31 cellular contexts compared by ENCODE assay signal in the genomic region with DNA sequence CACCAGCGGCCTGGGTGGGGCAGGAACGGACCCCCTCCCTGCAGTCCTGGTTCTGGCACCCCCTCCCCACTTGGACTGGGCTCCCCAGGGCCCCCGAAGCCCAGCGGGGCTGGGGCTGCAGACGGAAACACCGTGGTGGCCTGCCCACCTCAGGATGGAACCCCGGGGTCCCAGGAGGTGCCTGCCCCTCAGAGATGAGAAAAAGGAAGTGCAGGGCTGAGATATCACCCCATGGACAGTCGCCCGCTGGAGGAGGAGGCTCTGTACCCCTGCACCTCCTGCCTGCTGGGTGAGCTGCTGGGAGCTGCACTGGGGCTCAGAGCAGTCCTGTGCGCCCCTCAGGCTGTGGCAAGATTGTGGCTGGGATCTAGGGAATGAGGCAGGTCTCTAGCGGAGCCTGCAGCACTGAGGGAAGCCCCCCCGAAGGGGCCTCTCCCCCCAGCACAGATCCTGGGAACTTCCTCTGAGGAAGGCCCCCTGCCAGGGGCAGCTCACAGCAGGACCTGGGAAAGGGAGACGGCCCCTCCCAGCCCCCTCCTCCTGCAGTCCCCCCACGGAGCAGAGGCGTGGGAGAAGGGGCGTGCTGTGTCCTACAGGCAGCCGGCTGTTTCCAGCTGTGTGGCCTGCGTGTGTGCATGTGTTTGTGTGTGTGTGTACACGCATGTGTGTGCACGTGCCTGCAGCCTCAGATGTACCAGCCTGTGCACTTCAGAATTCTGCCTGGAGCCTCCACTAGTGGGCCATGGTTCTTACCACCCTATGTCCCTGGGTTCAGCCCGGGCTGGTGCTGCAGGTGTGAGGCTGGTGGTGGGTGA. TPM values are rescaled to one million over a fixed set of nuclear protein-coding genes. Genes with fewer than 3 reads are reported as not detected.
DNase-seq lines count a peak whose midpoint lies in the region; TF ChIP-seq lines count a peak whose summit lies in the region.
"Had no signal": no experiment of that assay in that cellular context is flagged by ENCODE, and none has a peak within 500 bp of the region (broad histone marks: within the 10 kb centered on the region; RNA-seq: fewer than 3 reads in every experiment).

No MANE protein-coding gene starts in this region.

- BruUV-seq in A673 (replicated peaks; lab: Mats Ljungman, UMichigan) = no TSS peak

- H3K4me2 ChIP-seq in mesenchymal stem cell (ENCODE audit: low read length, poor library complexity, severe bottlenecking) = peak overlapping the region; percentile 14
- H3K4me2 ChIP-seq: A549, hepatocyte, neural progenitor cell, SK-N-SH, smooth muscle cell had no signal

- H2AFZ ChIP-seq in mesenchymal stem cell (ENCODE audit: low read depth, low read length) = no peak overlapping the region
- H2AFZ ChIP-seq: hepatocyte, neural progenitor cell, parathyroid adenoma had no signal

- no peak overlapping the region for H3K4ac ChIP-seq in mesenchymal stem cell (ENCODE audit: low read depth in 1 of 2, low read length in 2 of 2)

- H3K36me3 ChIP-seq in A673 (ENCODE audit: insufficient read depth, low read length, poor library complexity, severe bottlenecking) (peaks cover 7% of the 10 kb centered on the region), mesenchymal stem cell (ENCODE audit: control insufficient read depth in 1 of 2, insufficient read depth in 2 of 2, low read depth in 1 of 2, low read length in 2 of 2) (peaks cover 0 to 78% of the 10 kb centered on the region in 2 experiments), MG63 (peaks cover 11% of the 10 kb centered on the region)
- H3K36me3 ChIP-seq: neural progenitor cell, tibial artery had no signal

- H2BK15ac ChIP-seq in mesenchymal stem cell (ENCODE audit: low read depth, poor library complexity, severe bottlenecking) = peak overlapping the region; percentile 8

- no peak overlapping the region for H4K91ac ChIP-seq in mesenchymal stem cell (ENCODE audit: low read length)

- no peak overlapping the region for H3K9ac ChIP-seq in mesenchymal stem cell (ENCODE audit: low read length)
- H3K9ac ChIP-seq: neural progenitor cell, parathyroid adenoma, SK-N-SH had no signal

- H2BK120ac ChIP-seq in mesenchymal stem cell (ENCODE audit: low read depth, low read length) = no peak overlapping the region

- no peak overlapping the region for H3K18ac ChIP-seq in mesenchymal stem cell (ENCODE audit: low read depth in 1 of 2, low read length in 2 of 2)

- no peak overlapping the region for H4K8ac ChIP-seq in mesenchymal stem cell (ENCODE audit: low read length)

- no peak overlapping the region for H3K23ac ChIP-seq in mesenchymal stem cell (ENCODE audit: low read length in 2 of 2)

- peaks cover 70% of the 10 kb centered on the region for H3K4me1 ChIP-seq in A673 (ENCODE audit: insufficient read depth, low read length, poor library complexity, severe bottlenecking)
- peaks cover 89% of the 10 kb centered on the region for H3K4me1 ChIP-seq in mesenchymal stem cell (ENCODE audit: control insufficient read depth, insufficient read depth, low read depth, low read length)
- H3K4me1 ChIP-seq: parathyroid adenoma had no signal

- DNase-seq in A673 (ENCODE audit: low spot score) (peak; percentile 90), RWPE1 (ENCODE audit: low spot score) (no peak), mesenchymal stem cell (no peak), amygdala (lab: John Stamatoyannopoulos, UW) (no peak), MG63 (no peak)
- DNase-seq in activated CD4-positive, alpha-beta T cell treated with anti-CD3 and anti-CD28 coated beads for 1 hour = no peak
- DNase-seq: activated CD4-positive, CD25-positive, alpha-beta regulatory T cell; activated gamma-delta T cell; activated naive CD8-positive, alpha-beta T cell treated with anti-CD3 and anti-CD28 coated beads for 36 hours; activated T-cell treated with anti-CD3 and anti-CD28 coated beads, Interleukin-2, amount 50 U/mL, for 4 hours; aorta; caudate nucleus; DMS153; effector memory CD4-positive, alpha-beta T cell; KG1; NCI-H1105; NCI-H187; NCI-H446 treated with DMSO at 0.1 percent for 48 hours; NCI-H774; SK-N-SH; stimulated activated CD4-positive, alpha-beta T cell treated with anti-CD3 and anti-CD28 coated beads, Interleukin-1b, Interleukin-23, amount 100 ng/mL, for 48 hours; tibial artery had no signal

- CTCF ChIA-PET in A673 (lab: Charles Lee) (interaction anchor here (0.5 kb wide), 1 partner anchor 34 kb away, joined by 5 read pairs; no protein-coding TSS in a partner anchor), RWPE1 (lab: Yijun Ruan, JAX) (no interaction called here)

- POLR2A ChIA-PET in A673 (lab: Charles Lee; ENCODE audit: low non-redundant PET) (no interaction called here), RWPE1 (lab: Yijun Ruan, JAX; ENCODE audit: low non-redundant PET) (no interaction called here)

- H2BK12ac ChIP-seq in mesenchymal stem cell (ENCODE audit: low read length in 2 of 2) = no peak overlapping the region

- no peak overlapping the region for H3K14ac ChIP-seq in mesenchymal stem cell (ENCODE audit: low read length in 2 of 2)

- intact Hi-C loops in A673 (cut with micrococcal nuclease; ENCODE audit: unreplicated experiment) = loop anchor here (10.0 kb wide), 1 partner anchor 278 kb away; the partner anchor contains the start of genes ACAP3 and PUSL1

- H2BK5ac ChIP-seq in mesenchymal stem cell (ENCODE audit: low read depth, low read length, poor library complexity, severe bottlenecking) = no peak overlapping the region

- H3K27me3 ChIP-seq in A673 (replicated peaks; ENCODE audit: insufficient read depth, low read depth, low read length, poor library complexity) = no peaks in the 10 kb centered on the region
- peaks cover 0 to 38% of the 10 kb centered on the region in 2 experiments for H3K27me3 ChIP-seq in mesenchymal stem cell (ENCODE audit: control insufficient read depth in 1 of 2, insufficient read depth in 1 of 2, low read length in 2 of 2)
- H3K27me3 ChIP-seq in MG63 = no peaks in the 10 kb centered on the region
- H3K27me3 ChIP-seq: hepatocyte, neural progenitor cell had no signal

- no peak overlapping the region for H2AK5ac ChIP-seq in mesenchymal stem cell (ENCODE audit: low read length, severe bottlenecking)

- TF ChIP-seq CTCF in A673 (conservative IDR thresholded peaks at IDR 0.05; ENCODE audit: low read depth, low read length) (no peak), RWPE1 (conservative IDR thresholded peaks at IDR 0.05; ENCODE audit: low read depth) (no peak)

- peaks cover 18% of the 10 kb centered on the region for H3K79me1 ChIP-seq in mesenchymal stem cell (replicated peaks; ENCODE audit: low read length, poor library complexity, severe bottlenecking)

- H3K9me3 ChIP-seq in A673 (ENCODE audit: low read depth, low read length, poor library complexity, severe bottlenecking) (no peaks in the 10 kb centered on the region), mesenchymal stem cell (ENCODE audit: control insufficient read depth, low read length) (no peaks in the 10 kb centered on the region), MG63 (no peaks in the 10 kb centered on the region)
- H3K9me3 ChIP-seq: A549, SK-N-SH, tibial artery had no signal

- H3K27ac ChIP-seq in A673 (ENCODE audit: low read depth, low read length, poor library complexity, severe bottlenecking) (peak overlapping the region; percentile 65), RWPE1 (peak overlapping the region; percentile 98), mesenchymal stem cell (ENCODE audit: low read length, poor library complexity, severe bottlenecking) (no peak overlapping the region)
- H3K27ac ChIP-seq: coronary artery, hepatocyte, neural progenitor cell, parathyroid adenoma, tibial artery had no signal

- H3K4me3 ChIP-seq in A673 (ENCODE audit: low read depth, low read length, poor library complexity, severe bottlenecking) = no peak overlapping the region
- H3K4me3 ChIP-seq in mesenchymal stem cell (ENCODE audit: insufficient read depth in 1 of 2, low read depth in 1 of 2, low read length in 2 of 2) = no peak overlapping the region
- no peak overlapping the region for H3K4me3 ChIP-seq in MG63
- H3K4me3 ChIP-seq: A549, coronary artery, hepatocyte, neural progenitor cell, smooth muscle cell, tibial artery had no signal

- WGBS in mesenchymal stem cell = 77% methylated on average over 20 of the region's 21 CpGs

RNA-seq across cellular contexts. Expression of gene AGRN, which starts 6.9 kb away (rescaled TPM):
- 151 and 164 TPM in 2 replicates for total RNA-seq in A673 (2021)
- 64.9 TPM for polyA plus RNA-seq in mesenchymal stem cell (2013, experiment 1 of 2)
- 62.3 TPM for polyA plus RNA-seq in mesenchymal stem cell (2013, experiment 2 of 2)
- total RNA-seq in MG63 (2014; rRNA removed; shearing (Covaris generic); ENCODE audit: low replicate concordance) = 38.0 and 70.2 TPM in 2 replicates

RNA-seq across cellular contexts. Expression of gene ISG15, which starts 13.5 kb away (rescaled TPM):
- 45.3 and 55.6 TPM in 2 replicates for total RNA-seq in A673 (2021)
- 70.3 TPM for polyA plus RNA-seq in mesenchymal stem cell (2013, experiment 1 of 2)
- polyA plus RNA-seq in mesenchymal stem cell (2013, experiment 2 of 2) = 75.0 TPM
- 68.0 and 98.4 TPM in 2 replicates for total RNA-seq in MG63 (2014; rRNA removed; shearing (Covaris generic); ENCODE audit: low replicate concordance)

RNA-seq across cellular contexts. Expression of gene HES4, which starts 26.9 kb away (rescaled TPM):
- total RNA-seq in A673 (2021) = 18.5 and 20.8 TPM in 2 replicates
- 28.5 TPM for polyA plus RNA-seq in mesenchymal stem cell (2013, experiment 1 of 2)
- 25.8 TPM for polyA plus RNA-seq in mesenchymal stem cell (2013, experiment 2 of 2)
- 17.6 and 25.5 TPM in 2 replicates for total RNA-seq in MG63 (2014; rRNA removed; shearing (Covaris generic); ENCODE audit: low replicate concordance)

RNA-seq across cellular contexts. Expression of gene PERM1, which starts 44.9 kb away (rescaled TPM):
- 0.28 TPM in 1 of 2 replicates, not detected in the other for total RNA-seq in A673 (2021)
- not detected for polyA plus RNA-seq in mesenchymal stem cell (2013, experiment 1 of 2)
- not detected for polyA plus RNA-seq in mesenchymal stem cell (2013, experiment 2 of 2)
- 0.13 TPM in 1 of 2 replicates, not detected in the other for total RNA-seq in MG63 (2014; rRNA removed; shearing (Covaris generic); ENCODE audit: low replicate concordance)
- total RNA-seq: activated naive CD8-positive, alpha-beta T cell treated with anti-CD3 and anti-CD28 coated beads for 36 hours; activated T-cell treated with anti-CD3 and anti-CD28 coated beads, Interleukin-2, amount 50 U/mL, for 4 hours; hepatocyte; MCF 10A; smooth muscle cell; T-helper 1 cell treated with Interleukin-12 subunit alpha and Interleukin-12 subunit beta and Interleukin-4 antibody, amounts not matched to agents 30 ng/mL and 1 ng/mL, for 36 hours had no signal

RNA-seq across cellular contexts. Expression of gene RNF223, which starts 47.3 kb away (rescaled TPM):
- not detected in 2 replicates for total RNA-seq in A673 (2021)
- not detected for polyA plus RNA-seq in mesenchymal stem cell (2013, experiment 1 of 2)
- not detected for polyA plus RNA-seq in mesenchymal stem cell (2013, experiment 2 of 2)
- total RNA-seq in MG63 (2014; rRNA removed; shearing (Covaris generic); ENCODE audit: low replicate concordance) = not detected in 2 replicates
- total RNA-seq: activated naive CD8-positive, alpha-beta T cell treated with anti-CD3 and anti-CD28 coated beads for 36 hours; aorta; RPMI7951; T-helper 1 cell treated with Interleukin-12 subunit alpha and Interleukin-12 subunit beta and Interleukin-4 antibody, amounts not matched to agents 30 ng/mL and 1 ng/mL, for 36 hours had no signal
- polyA plus RNA-seq: aorta, SK-N-SH had no signal
